2 cellular contexts compared by ENCODE assay signal in genomic region chr6:90604546-90604945, GRCh38.
TF ChIP-seq lines count a peak whose summit lies in the region.

No MANE protein-coding gene starts in this region.

TF ChIP-seq in K562, 482 proteins besides CTCF, POLR2A, EP300 and RAD21:
- TF ChIP-seq RERE (CRISPR knock-in tag; IDR thresholded peaks at IDR 0.05; ENCODE audit: borderline replicate concordance): no peak
- TF ChIP-seq BACH1 (tag; IDR thresholded peaks at IDR 0.05): no peak
- TF ChIP-seq TSHZ1 (CRISPR knock-in tag; IDR thresholded peaks at IDR 0.05): no peak
- TF ChIP-seq ZNF146 (CRISPR knock-in tag; IDR thresholded peaks at IDR 0.05; ENCODE audit: unreplicated experiment): no peak
- TF ChIP-seq KLF10 (CRISPR knock-in tag; IDR thresholded peaks at IDR 0.05): no peak
- TF ChIP-seq SAFB2 (IDR thresholded peaks at IDR 0.05; ENCODE audit: borderline replicate concordance, low read depth, low read length, severe bottlenecking): no peak
TF ChIP-seq in K562: peak in this region for 0.

TF ChIP-seq in HEK293T, 16 proteins besides CTCF, POLR2A, EP300 and RAD21:
- no peak for TF ChIP-seq FOXK2 (IDR thresholded peaks at IDR 0.05)
- TF ChIP-seq CTBP1 (IDR thresholded peaks at IDR 0.05; ENCODE audit: borderline replicate concordance): no peak
- TF ChIP-seq PKNOX1 (IDR thresholded peaks at IDR 0.05): no peak
- no peak for TF ChIP-seq TARDBP (IDR thresholded peaks at IDR 0.05)
- TF ChIP-seq L3MBTL2 (conservative IDR thresholded peaks at IDR 0.05): no peak
- no peak for TF ChIP-seq SUZ12 (IDR thresholded peaks at IDR 0.05)
- no peak for TF ChIP-seq SP1 (IDR thresholded peaks at IDR 0.05)
- TF ChIP-seq NFRKB (IDR thresholded peaks at IDR 0.05): no peak
- no peak for TF ChIP-seq BHLHE40 (IDR thresholded peaks at IDR 0.05; ENCODE audit: borderline replicate concordance)
- TF ChIP-seq FOXA1 (IDR thresholded peaks at IDR 0.05): no peak
- no peak for TF ChIP-seq ELF4 (IDR thresholded peaks at IDR 0.05)
- no peak for TF ChIP-seq LEF1 (IDR thresholded peaks at IDR 0.05; ENCODE audit: borderline replicate concordance)
- no peak for TF ChIP-seq FOXM1 (IDR thresholded peaks at IDR 0.05; ENCODE audit: borderline replicate concordance)
- TF ChIP-seq ARNT (IDR thresholded peaks at IDR 0.05): no peak
